18 cellular contexts compared by ENCODE assay signal in genomic region chr3:60055765-60056164, GRCh38.
DNase-seq lines count a peak whose midpoint lies in the region; FAIRE-seq and TF ChIP-seq lines count a peak whose summit lies in the region.
"Had no signal": no experiment of that assay in that cellular context is flagged by ENCODE, and none has a peak within 500 bp of the region (broad histone marks: within the 10 kb centered on the region; RNA-seq: fewer than 3 reads in every experiment).

No MANE protein-coding gene starts in this region.

- no peak overlapping the region for H2AFZ ChIP-seq in hepatocyte

- no peak overlapping the region for H3K4me3 ChIP-seq in hepatocyte
- H3K4me3 ChIP-seq: adrenal gland, esophagus squamous epithelium, lung had no signal

- H3K27ac ChIP-seq in hepatocyte = peak overlapping the region; percentile 29
- H3K27ac ChIP-seq: adrenal gland, esophagus squamous epithelium had no signal

- no peaks in the 10 kb centered on the region for H3K27me3 ChIP-seq in hepatocyte
- H3K27me3 ChIP-seq: adrenal gland, esophagus squamous epithelium had no signal

- TF ChIP-seq CTCF in hepatocyte (IDR thresholded peaks at IDR 0.05; ENCODE audit: poor library complexity) = no peak

- no peaks in the 10 kb centered on the region for H3K9me3 ChIP-seq in hepatocyte (ENCODE audit: low read depth)
- H3K9me3 ChIP-seq: adrenal gland, Caco-2, esophagus squamous epithelium had no signal

- H3K79me2 ChIP-seq in hepatocyte = no peaks in the 10 kb centered on the region

- no peak overlapping the region for H3K4me2 ChIP-seq in hepatocyte

- H4K20me1 ChIP-seq in hepatocyte (ENCODE audit: insufficient read depth, poor library complexity, severe bottlenecking) = no peaks in the 10 kb centered on the region

- peak; percentile 1 for DNase-seq in NCI-H2196 (lab: John Stamatoyannopoulos, UW; ENCODE audit: unreplicated experiment)
- no peak for DNase-seq in NCI-H2196 treated with DMSO at 0.1 percent for 48 hours (lab: John Stamatoyannopoulos, UW; ENCODE audit: unreplicated experiment)
- peak; percentile 23 for DNase-seq in stimulated activated CD4-positive, alpha-beta T cell treated with anti-CD3 and anti-CD28 coated beads, Interleukin-15, amount 100 ng/mL, for 24 hours
- DNase-seq in stimulated activated CD4-positive, alpha-beta T cell treated with anti-CD3 and anti-CD28 coated beads, Interleukin-4, amount 100 ng/mL, for 4 hours = no peak
- peak; percentile 10 for DNase-seq in hepatocyte (ENCODE audit: low spot score)
- DNase-seq in urothelium cell line (ENCODE audit: low spot score) = peak; percentile 13
- no peak for DNase-seq in glomerular visceral epithelial cell (ENCODE audit: extremely low spot score)
- DNase-seq in GM19239 (ENCODE audit: insufficient read length, low spot score) = no peak
- DNase-seq: adrenal gland, Caco-2, cortex of kidney, esophagus squamous epithelium, NCI-H1436, NCI-H526 treated with DMSO at 0.1 percent for 48 hours, small intestine had no signal

- H3K4me1 ChIP-seq in hepatocyte (ENCODE audit: insufficient read depth) = no peaks in the 10 kb centered on the region
- H3K4me1 ChIP-seq: adrenal gland, Caco-2, esophagus squamous epithelium had no signal

- 73% methylated on average over 6 of the region's 6 CpGs for WGBS in hepatocyte (ENCODE audit: low lambda C conversion rate, missing lambda C conversion rate)

- H3K9me2 ChIP-seq in hepatocyte (replicated peaks; ENCODE audit: insufficient read depth) = no peaks in the 10 kb centered on the region

- FAIRE-seq in urothelium cell line (lab: Jason Lieb, UNC) (no peak), GM19239 (lab: Jason Lieb, UNC) (no peak)
- FAIRE-seq: A204.1, GM18507, small intestine had no signal

- no peaks in the 10 kb centered on the region for H3K36me3 ChIP-seq in hepatocyte (replicated peaks; ENCODE audit: insufficient read depth, low read depth)
- H3K36me3 ChIP-seq: adrenal gland, esophagus squamous epithelium had no signal

Comparison
In these comparisons a context has a peak if more than half of its experiments do, and no peak if none do; other contexts are left out.
1. DNase-seq: peak in NCI-H2196 (single experiment), stimulated activated CD4-positive, alpha-beta T cell treated with anti-CD3 and anti-CD28 coated beads, Interleukin-15, amount 100 ng/mL, for 24 hours (single experiment), hepatocyte (single experiment) and urothelium cell line (single experiment); none in NCI-H2196 treated with DMSO at 0.1 percent for 48 hours (single experiment), stimulated activated CD4-positive, alpha-beta T cell treated with anti-CD3 and anti-CD28 coated beads, Interleukin-4, amount 100 ng/mL, for 4 hours (0 of 2), glomerular visceral epithelial cell (single experiment) and GM19239 (single experiment).